13 cellular contexts compared by ENCODE assay signal in genomic region chr6:54916858-54917257, GRCh38.
DNase-seq lines count a peak whose midpoint lies in the region; ATAC-seq and TF ChIP-seq lines count a peak whose summit lies in the region.
"Had no signal": no experiment of that assay in that cellular context is flagged by ENCODE, and none has a peak within 500 bp of the region (broad histone marks: within the 10 kb centered on the region; RNA-seq: fewer than 3 reads in every experiment).

No MANE protein-coding gene starts in this region.

- no peak overlapping the region for H2BK20ac ChIP-seq in IMR-90 (ENCODE audit: low read depth, low read length)

- H3K79me1 ChIP-seq in IMR-90 (ENCODE audit: low read depth in 1 of 2, low read length in 2 of 2), result no peaks in the 10 kb centered on the region

- H3K79me2 ChIP-seq in osteoblast (ENCODE audit: insufficient read depth, low read length), result no peaks in the 10 kb centered on the region

- CTCF ChIA-PET in IMR-90 (lab: Yijun Ruan, JAX), result interaction anchor here (0.8 kb wide), 1 partner anchor 220 kb away, joined by 3 read pairs; no protein-coding TSS in a partner anchor

- TF ChIP-seq CTCF in IMR-90 (conservative IDR thresholded peaks at IDR 0.05; ENCODE audit: low read depth, low read length) (no peak), osteoblast (IDR thresholded peaks at IDR 0.05; ENCODE audit: extremely low read depth, low read depth, low read length) (no peak), uterus (IDR thresholded peaks at IDR 0.05) (no peak)

- no peaks in the 10 kb centered on the region; the same call in 1 of the 2 replicates for H3K4me1 ChIP-seq in IMR-90 (ENCODE audit: control insufficient read depth, insufficient read depth, low read length)
- no peaks in the 10 kb centered on the region for H3K4me1 ChIP-seq in osteoblast (ENCODE audit: insufficient read depth, low read length)
- no peaks in the 10 kb centered on the region for H3K4me1 ChIP-seq in uterus
- H3K4me1 ChIP-seq: left lung had no signal

- H4K5ac ChIP-seq in IMR-90 (ENCODE audit: low read depth, low read length), result no peak overlapping the region

- H3K9me3 ChIP-seq in IMR-90 (ENCODE audit: control insufficient read depth, insufficient read depth, low read length), result no peaks in the 10 kb centered on the region
- no peaks in the 10 kb centered on the region for H3K9me3 ChIP-seq in osteoblast (ENCODE audit: low read depth, low read length)
- H3K9me3 ChIP-seq in uterus, result no peaks in the 10 kb centered on the region
- H3K9me3 ChIP-seq: left lung had no signal

- TF ChIP-seq RAD21 in IMR-90 (IDR thresholded peaks at IDR 0.05; ENCODE audit: low read length), result no peak

- ATAC-seq in IMR-90 (ENCODE audit: low read depth), result peak; percentile 81
- ATAC-seq: CD8-positive, alpha-beta T cell; left lung had no signal

- H3K4ac ChIP-seq in IMR-90 (ENCODE audit: low read depth, low read length), result no peak overlapping the region

- no peak overlapping the region for H4K91ac ChIP-seq in IMR-90 (ENCODE audit: insufficient read depth, low read depth, low read length)

- H3K36me3 ChIP-seq in IMR-90 (ENCODE audit: control insufficient read depth, insufficient read depth, low read length), result no peaks in the 10 kb centered on the region
- no peaks in the 10 kb centered on the region for H3K36me3 ChIP-seq in osteoblast (ENCODE audit: insufficient read depth, low read length)
- H3K36me3 ChIP-seq in uterus, result no peaks in the 10 kb centered on the region
- H3K36me3 ChIP-seq: left lung had no signal

- POLR2A ChIA-PET in IMR-90 (lab: Charles Lee; ENCODE audit: unreplicated experiment), result no interaction called here

- no peak overlapping the region for H3K23ac ChIP-seq in IMR-90 (ENCODE audit: low read depth, low read length)

- H3K4me3 ChIP-seq in IMR-90 (ENCODE audit: insufficient read depth, low read depth, low read length) (no peak overlapping the region), osteoblast (ENCODE audit: insufficient read depth, low read length) (no peak overlapping the region), uterus (no peak overlapping the region)
- H3K4me3 ChIP-seq: left lung had no signal

- intact Hi-C loops in IMR-90 (cut with micrococcal nuclease) (loop anchor here (5.0 kb wide), 1 partner anchor 520 kb away; no protein-coding TSS in a partner anchor), uterus (cut with DNase I; ENCODE audit: low total_unique reads) (no loop called here)

- peak; percentile 94 for DNase-seq in ELR (ENCODE audit: low read depth)
- DNase-seq in IMR-90, result peak; percentile 75
- peak; percentile 55 for DNase-seq in SHP77 treated with DMSO at 0.1 percent for 48 hours (lab: John Stamatoyannopoulos, UW)
- peak; percentile 17 for DNase-seq in osteoblast (ENCODE audit: insufficient read length, low spot score, missing footprints)
- no peak for DNase-seq in uterus
- DNase-seq in activated CD4-positive, CD25-positive, alpha-beta regulatory T cell treated with anti-CD3 and anti-CD28 coated beads, Interleukin-2, amount 50 U/mL, for 72 hours, result no peak
- no peak for DNase-seq in GM03348 (ENCODE audit: low spot score)
- DNase-seq: activated naive CD4-positive, alpha-beta T cell treated with Interleukin-2 at 50 U/mL for 16 hours; CD8-positive, alpha-beta T cell; dermis blood vessel endothelial cell; hippocampal formation; left lung; T-helper 1 cell had no signal

- H3K56ac ChIP-seq in IMR-90 (ENCODE audit: extremely low read depth, insufficient read depth, low read length), result no peak overlapping the region

- no peak overlapping the region for H4K8ac ChIP-seq in IMR-90 (ENCODE audit: low read depth in 2 of 2, low read length in 2 of 2)

- H4K20me1 ChIP-seq in IMR-90 (ENCODE audit: insufficient read depth, low read length) (no peaks in the 10 kb centered on the region), osteoblast (ENCODE audit: insufficient read depth, low read length) (no peaks in the 10 kb centered on the region)

- H3K18ac ChIP-seq in IMR-90 (ENCODE audit: low read depth, low read length), result no peak overlapping the region

- dilution Hi-C loops in IMR-90 (cut with HindIII; ENCODE audit: low sequenced_read_pairs, unreplicated experiment), result no loop called here

- no peak overlapping the region for H2BK120ac ChIP-seq in IMR-90 (ENCODE audit: low read depth, low read length)

- H3K9me1 ChIP-seq in IMR-90 (ENCODE audit: insufficient read depth, low read length), result no peaks in the 10 kb centered on the region

- in situ Hi-C loops in IMR-90 (cut with MboI; ENCODE audit: low sequenced_read_pairs), result no loop called here

- H3K4me2 ChIP-seq in IMR-90 (ENCODE audit: low read depth, low read length), result no peak overlapping the region
- no peak overlapping the region for H3K4me2 ChIP-seq in osteoblast (ENCODE audit: insufficient read depth, low read length)

- no peak for TF ChIP-seq POLR2A in IMR-90 (IDR thresholded peaks at IDR 0.05; ENCODE audit: low read depth, low read length)
- TF ChIP-seq POLR2A in uterus (IDR thresholded peaks at IDR 0.05), result no peak

- H3K27me3 ChIP-seq in IMR-90 (ENCODE audit: control insufficient read depth, insufficient read depth, low read length) (no peaks in the 10 kb centered on the region), osteoblast (ENCODE audit: insufficient read depth, low read length) (no peaks in the 10 kb centered on the region), uterus (no peaks in the 10 kb centered on the region)
- H3K27me3 ChIP-seq: left lung had no signal

- no TSS peak for BruUV-seq in IMR-90 (replicated peaks; lab: Mats Ljungman, UMichigan)

- H2BK5ac ChIP-seq in IMR-90 (ENCODE audit: low read depth, low read length, poor library complexity, severe bottlenecking), result no peak overlapping the region

- H2AK5ac ChIP-seq in IMR-90 (ENCODE audit: low read depth, low read length), result no peak overlapping the region

- H3K27ac ChIP-seq in IMR-90 (ENCODE audit: insufficient read depth, low read length) (no peak overlapping the region), osteoblast (ENCODE audit: low read depth, low read length) (no peak overlapping the region), uterus (no peak overlapping the region)
- H3K27ac ChIP-seq: left lung had no signal

- H3K9ac ChIP-seq in IMR-90 (ENCODE audit: low read depth, low read length), result no peak overlapping the region

- no peak overlapping the region for H3K14ac ChIP-seq in IMR-90 (replicated peaks; ENCODE audit: low read depth, low read length)

- no peak overlapping the region for H2BK15ac ChIP-seq in IMR-90 (ENCODE audit: low read depth, low read length)

- no peak overlapping the region for H2AK9ac ChIP-seq in IMR-90 (replicated peaks; ENCODE audit: low read depth, low read length, poor library complexity)

- H2AFZ ChIP-seq in IMR-90 (replicated peaks; ENCODE audit: low read length, poor library complexity), result no peak overlapping the region
- no peak overlapping the region for H2AFZ ChIP-seq in osteoblast (ENCODE audit: low read length)

TF ChIP-seq in IMR-90, 13 proteins besides CTCF, POLR2A, EP300 and RAD21:
- TF ChIP-seq MAFK (IDR thresholded peaks at IDR 0.05; ENCODE audit: low read depth, low read length) (no peak), CHD1 (IDR thresholded peaks at IDR 0.05; ENCODE audit: low read depth, low read length) (no peak), BHLHE40 (IDR thresholded peaks at IDR 0.05; ENCODE audit: low read depth, low read length) (no peak), FOS (IDR thresholded peaks at IDR 0.05; ENCODE audit: low read depth, low read length) (peak; percentile 44; the same call in 1 of the 2 replicates), RFX5 (IDR thresholded peaks at IDR 0.05; ENCODE audit: low read depth, low read length) (no peak), MXI1 (IDR thresholded peaks at IDR 0.05; ENCODE audit: borderline replicate concordance, low read depth, low read length) (no peak), NFE2L2 (IDR thresholded peaks at IDR 0.05; ENCODE audit: low read depth, low read length) (no peak), USF2 (IDR thresholded peaks at IDR 0.05; ENCODE audit: low read depth, low read length) (no peak)

Comparison
In these comparisons a context has a peak if more than half of its experiments do, and no peak if none do; other contexts are left out.
1. DNase-seq: peak in ELR (single experiment), IMR-90 (single experiment), SHP77 treated with DMSO at 0.1 percent for 48 hours (single experiment) and osteoblast (single experiment); none in uterus (0 of 2), activated CD4-positive, CD25-positive, alpha-beta regulatory T cell treated with anti-CD3 and anti-CD28 coated beads, Interleukin-2, amount 50 U/mL, for 72 hours (single experiment) and GM03348 (single experiment).